In the genomic region with DNA sequence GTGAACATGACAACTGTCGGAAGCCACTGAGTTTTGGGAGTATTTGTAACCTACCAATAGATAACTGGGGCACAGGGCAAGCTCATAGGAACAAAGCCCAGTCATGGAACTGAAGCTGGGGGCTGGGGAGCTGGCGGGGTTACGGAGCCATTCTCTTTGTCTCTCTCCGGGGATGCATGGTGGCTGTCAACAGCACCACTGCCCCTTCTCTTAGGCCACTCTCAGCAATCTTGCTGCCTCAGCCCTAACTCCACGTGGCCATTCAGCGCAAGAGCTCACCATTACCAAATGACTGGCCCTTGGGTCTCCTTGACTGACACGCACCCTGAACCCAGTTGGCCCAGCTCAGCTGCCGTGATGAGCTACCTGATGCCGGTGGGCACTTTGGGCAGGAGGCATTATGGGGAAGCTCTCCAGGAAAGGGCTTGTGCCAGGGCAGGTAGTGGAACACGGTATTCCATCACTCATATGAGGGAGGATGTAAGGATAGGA, we compare ENCODE assay signal across 23 cellular contexts. TPM values are rescaled to one million over a fixed set of nuclear protein-coding genes. Genes with fewer than 3 reads are reported as not detected.
DNase-seq lines count a peak whose midpoint lies in the region; ATAC-seq, FAIRE-seq and TF ChIP-seq lines count a peak whose summit lies in the region.
"Had no signal": no experiment of that assay in that cellular context is flagged by ENCODE, and none has a peak within 500 bp of the region (broad histone marks: within the 10 kb centered on the region; RNA-seq: fewer than 3 reads in every experiment).

No MANE protein-coding gene starts in this region.

- H3K9me1 ChIP-seq in K562 (ENCODE audit: control insufficient read depth, insufficient read depth, low read length), result no peaks in the 10 kb centered on the region

- TF ChIP-seq RAD21 in K562 (CRISPR knock-in tag; conservative IDR thresholded peaks at IDR 0.05 in 1 of 2, IDR thresholded peaks at IDR 0.05 in 1 of 2), result no peak

- H4K20me1 ChIP-seq in K562 (replicated peaks; ENCODE audit: control insufficient read depth, insufficient read depth, low read length), result 0 out of 2 replicates have a peak, but pooled peaks cover 5% of the 10 kb centered on the region
- H4K20me1 ChIP-seq: BLaER1 treated with 17β-estradiol and CSF1 and Interleukin-3, amounts not matched to agents 10 nM and 100 nM had no signal

- CTCF ChIA-PET in Caco-2 (lab: Charles Lee) (interaction anchor here (0.6 kb wide), 1 partner anchor 153 kb away, joined by 4 read pairs; no protein-coding TSS in a partner anchor), K562 (lab: Yijun Ruan, JAX; ENCODE audit: low intra/inter-chr PET ratio) (no interaction called here)

- no peaks in the 10 kb centered on the region for H3K27me3 ChIP-seq in Caco-2 (replicated peaks; ENCODE audit: control insufficient read depth, insufficient read depth, low read length)
- peaks cover 21 to 36% of the 10 kb centered on the region in 2 experiments for H3K27me3 ChIP-seq in K562 (ENCODE audit: control insufficient read depth in 2 of 2, insufficient read depth in 2 of 2, low read length in 2 of 2)
- H3K27me3 ChIP-seq in sigmoid colon, result no peaks in the 10 kb centered on the region

- H3K27me3 Mint-ChIP-seq in Caco-2 (ENCODE audit: insufficient read depth, unreplicated experiment), result no peaks in the 10 kb centered on the region
- H3K27me3 Mint-ChIP-seq: CD4-positive, alpha-beta T cell had no signal

- no peak overlapping the region for H3K9ac ChIP-seq in K562 (ENCODE audit: insufficient read depth in 1 of 2, low read depth in 2 of 2, low read length in 2 of 2)
- H3K9ac ChIP-seq: BLaER1 treated with 17β-estradiol and CSF1 and Interleukin-3, amounts not matched to agents 10 nM and 100 nM had no signal

- no peaks in the 10 kb centered on the region for H3K79me2 ChIP-seq in K562 (ENCODE audit: control insufficient read depth, insufficient read depth, low read length)

- no peak for TF ChIP-seq EP300 in K562 (IDR thresholded peaks at IDR 0.05; ENCODE audit: low read length)
- TF ChIP-seq EP300 in sigmoid colon (IDR thresholded peaks at IDR 0.05), result no peak

- H3K4me3 ChIP-seq in Caco-2 (ENCODE audit: low read depth, low read length) (no peak overlapping the region), K562 (no peak overlapping the region), sigmoid colon (no peak overlapping the region)
- H3K4me3 ChIP-seq: A549; BLaER1 treated with 17β-estradiol and CSF1 and Interleukin-3, amounts not matched to agents 10 nM and 100 nM; PC-9 had no signal

- no peak overlapping the region for H2AFZ ChIP-seq in K562 (ENCODE audit: low read depth, low read length)
- H2AFZ ChIP-seq: PC-9 had no signal

- H3K27ac Mint-ChIP-seq in Caco-2 (ENCODE audit: unreplicated experiment), result peak overlapping the region; percentile 68
- H3K27ac Mint-ChIP-seq: CD4-positive, alpha-beta T cell had no signal

- in situ Hi-C loops in K562 (cut with MboI), result no loop called here

- WGBS in K562 (ENCODE audit: insufficient coverage, low coverage, missing lambda C conversion rate), result 3% methylated on average over 10 of the region's 10 CpGs
- WGBS in sigmoid colon, 2 donors, result 94% methylated on average over 10 of the region's 10 CpGs

- H3K36me3 Mint-ChIP-seq in Caco-2 (ENCODE audit: insufficient read depth, unreplicated experiment), result no peaks in the 10 kb centered on the region

- TF ChIP-seq CTCF in Caco-2 (IDR thresholded peaks at IDR 0.05; ENCODE audit: insufficient read depth in 1 of 2, low read depth in 1 of 2, low read length in 1 of 2, severe bottlenecking in 1 of 2, unreplicated experiment in 1 of 2) (no peak), K562 (IDR thresholded peaks at IDR 0.05 in 2 of 3, conservative IDR thresholded peaks at IDR 0.05 in 1 of 3; ENCODE audit: insufficient read depth in 2 of 3, low read depth in 1 of 3, low read length in 3 of 3) (no peak), sigmoid colon (IDR thresholded peaks at IDR 0.05) (no peak), GM10266 (IDR thresholded peaks at IDR 0.05; ENCODE audit: control insufficient read depth, insufficient read depth, low read depth, missing control alignments) (no peak)

- no peaks in the 10 kb centered on the region for H3K9me3 ChIP-seq in Caco-2
- no peaks in the 10 kb centered on the region for H3K9me3 ChIP-seq in K562 (replicated peaks; ENCODE audit: control insufficient read depth, insufficient read depth, low read depth, low read length)
- no peaks in the 10 kb centered on the region for H3K9me3 ChIP-seq in sigmoid colon
- H3K9me3 ChIP-seq: A549; BLaER1 treated with 17β-estradiol and CSF1 and Interleukin-3, amounts not matched to agents 10 nM and 100 nM had no signal

- DNase-seq in Caco-2 (no peak), K562 (ENCODE audit: extremely low read depth in 1 of 4, low spot score in 3 of 4) (no peak), mesenteric fat pad (ENCODE audit: low spot score) (peak; percentile 60), sigmoid colon (peak; percentile 30), GM10266 (ENCODE audit: extremely low spot score) (no peak), NCI-H345 treated with DMSO at 0.1 percent for 48 hours (lab: John Stamatoyannopoulos, UW; ENCODE audit: unreplicated experiment) (no peak)
- DNase-seq: AML-193; CD4-positive, alpha-beta T cell; DMS53; Karpas-422; NCI-H1092 treated with DMSO at 0.1 percent for 48 hours; NCI-H1436; NCI-H187; NCI-H2081 treated with DMSO at 0.1 percent for 48 hours; NCI-H446 treated with DMSO at 0.1 percent for 48 hours; NCI-H526 treated with DMSO at 0.1 percent for 48 hours; PC-9; Right ventricle myocardium superior had no signal

- no peak overlapping the region for H3K27ac ChIP-seq in K562 (ENCODE audit: extremely low read depth, low read depth, low read length)
- H3K27ac ChIP-seq in sigmoid colon, result no peak overlapping the region
- H3K27ac ChIP-seq: A549; BLaER1 treated with 17β-estradiol and CSF1 and Interleukin-3, amounts not matched to agents 10 nM and 100 nM; HL-60; PC-9 had no signal

- no peak overlapping the region for H3K4me3 Mint-ChIP-seq in Caco-2 (ENCODE audit: unreplicated experiment)
- H3K4me3 Mint-ChIP-seq: CD4-positive, alpha-beta T cell had no signal

- ATAC-seq in K562, result peak; percentile 41
- no peak for ATAC-seq in GM18502 (IDR thresholded peaks at IDR 0.05; ENCODE audit: poor library complexity, unreplicated experiment)
- ATAC-seq: A549 had no signal

- H3K4me2 ChIP-seq in K562 (ENCODE audit: insufficient read depth, low read length), result no peak overlapping the region
- H3K4me2 ChIP-seq: A549, PC-9 had no signal

- no peaks in the 10 kb centered on the region for H3K9me3 Mint-ChIP-seq in Caco-2 (ENCODE audit: unreplicated experiment)
- H3K9me3 Mint-ChIP-seq: CD4-positive, alpha-beta T cell had no signal

- peaks cover 18% of the 10 kb centered on the region for H3K4me1 Mint-ChIP-seq in Caco-2 (ENCODE audit: low read depth, unreplicated experiment)

- H3K4me1 ChIP-seq in Caco-2 (peaks cover 26% of the 10 kb centered on the region), K562 (replicated peaks in 1 of 2; ENCODE audit: control insufficient read depth in 2 of 2, insufficient read depth in 2 of 2, low read length in 2 of 2) (peaks cover 0 to 8% of the 10 kb centered on the region in 2 experiments; a peak in 2 of 5 replicates), sigmoid colon (no peaks in the 10 kb centered on the region)

- intact Hi-C loops in Caco-2 (cut with micrococcal nuclease; ENCODE audit: unreplicated experiment), result loop anchor here (1.0 to 2.0 kb wide), 2 partner anchors 17 to 31 kb away; no protein-coding TSS in a partner anchor
- intact Hi-C loops in K562 (cut with micrococcal nuclease), result no loop called here
- intact Hi-C loops in sigmoid colon (cut with DNase I), result no loop called here

- H3K36me3 ChIP-seq in Caco-2 (ENCODE audit: control insufficient read depth, insufficient read depth, low read length), result no peaks in the 10 kb centered on the region
- H3K36me3 ChIP-seq in K562 (ENCODE audit: control insufficient read depth, insufficient read depth, low read length), result no peaks in the 10 kb centered on the region
- no peaks in the 10 kb centered on the region for H3K36me3 ChIP-seq in sigmoid colon
- H3K36me3 ChIP-seq: BLaER1 treated with 17β-estradiol and CSF1 and Interleukin-3, amounts not matched to agents 10 nM and 100 nM had no signal

- no peak for FAIRE-seq in K562 (lab: Jason Lieb, UNC)
- FAIRE-seq: A549, H54 had no signal

- POLR2A ChIA-PET in Caco-2 (lab: Charles Lee) (no interaction called here), K562 (lab: Yijun Ruan, JAX) (interaction anchor here (0.6 to 1.8 kb wide), 3 partner anchors 9 to 58 kb away, joined by 3 to 5 read pairs (median 3); no protein-coding TSS in a partner anchor)

- BruUV-seq in Caco-2 (replicated peaks; lab: Mats Ljungman, UMichigan), result no TSS peak
- no TSS peak for BruUV-seq in K562 (replicated peaks; lab: Mats Ljungman, UMichigan)

- no peak for TF ChIP-seq POLR2A in K562 (conservative IDR thresholded peaks at IDR 0.05)
- TF ChIP-seq POLR2A in sigmoid colon (IDR thresholded peaks at IDR 0.05), result no peak

TF ChIP-seq in K562, 482 proteins besides CTCF, POLR2A, EP300 and RAD21 (continues in another document):
- TF ChIP-seq HLTF (IDR thresholded peaks at IDR 0.05) (no peak), RFX1 (IDR thresholded peaks at IDR 0.05) (no peak)

RNA-seq across cellular contexts. Expression of gene ODC1, which starts 33.6 kb away (rescaled TPM):
- total RNA-seq in Caco-2 (2022) (277 and 285 TPM in 2 replicates), K562 (2014; rRNA removed) (392 and 447 TPM in 2 replicates), K562 (2014; rRNA removed; fragmentation: Illumina TruSeq; extraction: Trizol) (525 and 551 TPM in 2 replicates), K562 (2015; rRNA removed; fragmentation: Illumina TruSeq; extraction: Trizol) (512 and 539 TPM in 2 replicates), K562 (2021) (379 and 398 TPM in 2 replicates), mesenteric fat pad (32.8 TPM), sigmoid colon (10 to 100 TPM; 44.6 to 84.4 (median 53.7) TPM)
- total RNA-seq in K562 (2011; cell fraction: chromatin; rRNA removed; ENCODE audit: low replicate concordance), result 99.9 and 124 TPM in 2 replicates
- total RNA-seq in K562 (2011; cell fraction: nucleolus; rRNA removed), result 80.3 and 83.7 TPM in 2 replicates
- total RNA-seq in K562 (2011; cell fraction: nucleoplasm; rRNA removed), result 115 and 142 TPM in 2 replicates
- polyA plus RNA-seq in K562 (2011; rRNA removed) (368 and 563 TPM in 2 replicates), K562 (2014; fragmentation: Illumina TruSeq; extraction: Trizol) (473 and 553 TPM in 2 replicates), K562 (2014; fragmentation: Nextera tagmentation; extraction: Ambion mirVana) (100 to 1,000 TPM; 142 to 169 TPM), K562 (2014; rRNA removed) (457 and 488 TPM in 2 replicates), sigmoid colon (10 to 100 TPM; 34.8 to 88.2 (median 54.3) TPM)
- polyA plus RNA-seq in K562 (2011; cell fraction: cytosol; rRNA removed), result 282 and 395 TPM in 2 replicates
- 190 and 232 TPM in 2 replicates for polyA plus RNA-seq in K562 (2011; cell fraction: nucleus; rRNA removed)
- 213 and 358 TPM in 2 replicates for polyA plus RNA-seq in K562 (2012)
- polyA minus RNA-seq in K562 (2011; rRNA and poly(A)+ RNA removed), result 600 and 763 TPM in 2 replicates
- 138 and 222 TPM in 2 replicates for polyA minus RNA-seq in K562 (2011; cell fraction: cytosol; rRNA and poly(A)+ RNA removed)
- 41.1 and 78.2 TPM in 2 replicates for polyA minus RNA-seq in K562 (2011; cell fraction: nucleus; rRNA and poly(A)+ RNA removed)

Comparison
In these comparisons a context has a peak if more than half of its experiments do, and no peak if none do; other contexts are left out.
1. DNase-seq: peak in mesenteric fat pad (single experiment) and sigmoid colon (single experiment); none in Caco-2 (0 of 2), K562 (0 of 4), GM10266 (single experiment) and NCI-H345 treated with DMSO at 0.1 percent for 48 hours (single experiment).